Comparison of ENCODE assay signal across 10 cellular contexts in the genomic region with DNA sequence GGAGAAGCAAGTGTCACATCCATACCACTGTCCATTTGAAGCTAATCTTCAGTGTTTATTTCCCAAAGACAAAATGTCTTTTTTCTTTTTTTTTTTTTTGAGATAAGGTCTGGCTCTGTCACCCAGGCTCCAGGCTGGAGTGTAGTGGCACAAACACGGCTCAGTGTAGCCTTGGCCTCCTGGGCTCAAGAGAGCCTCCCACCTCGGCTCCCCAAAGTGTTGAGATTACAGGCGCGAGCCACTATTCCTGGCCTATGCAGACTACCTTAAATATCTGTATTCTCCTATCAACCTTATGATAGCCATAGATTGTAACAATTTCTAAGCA. TPM values are rescaled to one million over a fixed set of nuclear protein-coding genes. Genes with fewer than 3 reads are reported as not detected.
DNase-seq lines count a peak whose midpoint lies in the region; ATAC-seq lines count a peak whose summit lies in the region.
"Had no signal": no experiment of that assay in that cellular context is flagged by ENCODE, and none has a peak within 500 bp of the region (broad histone marks: within the 10 kb centered on the region; RNA-seq: fewer than 3 reads in every experiment).

No MANE protein-coding gene starts in this region.

- CTCF ChIA-PET in activated CD4-positive, alpha-beta memory T cell treated with anti-CD3 and anti-CD28 coated beads for 36 hours (lab: Charles Lee): interaction anchor here (0.6 to 3.3 kb wide), 12 partner anchors 16 to 222 kb away, joined by 3 to 32 read pairs (median 6); partner anchors contain the start of genes FURIN, HDDC3, MAN2A2 and RCCD1

- H3K27ac Mint-ChIP-seq in activated CD4-positive, alpha-beta memory T cell treated with anti-CD3 and anti-CD28 coated beads for 36 hours: no peak overlapping the region
- H3K27ac Mint-ChIP-seq: activated CD4-positive, alpha-beta T cell treated with anti-CD3 and anti-CD28 coated beads, Interleukin-2, amount 10 ng/mL, durations not matched to agents 24 days and 14 days had no signal

- peaks cover 16% of the 10 kb centered on the region for H3K4me1 Mint-ChIP-seq in activated CD4-positive, alpha-beta memory T cell treated with anti-CD3 and anti-CD28 coated beads for 36 hours (ENCODE audit: low read depth)

- peaks cover 5% of the 10 kb centered on the region for H3K9me3 Mint-ChIP-seq in activated CD4-positive, alpha-beta memory T cell treated with anti-CD3 and anti-CD28 coated beads for 36 hours
- H3K9me3 Mint-ChIP-seq: activated CD4-positive, alpha-beta T cell treated with anti-CD3 and anti-CD28 coated beads, Interleukin-2, amount 10 ng/mL, durations not matched to agents 24 days and 14 days had no signal

- H3K4me3 Mint-ChIP-seq in activated CD4-positive, alpha-beta memory T cell treated with anti-CD3 and anti-CD28 coated beads for 36 hours: no peak overlapping the region
- H3K4me3 Mint-ChIP-seq: activated CD4-positive, alpha-beta T cell treated with anti-CD3 and anti-CD28 coated beads, Interleukin-2, amount 10 ng/mL, durations not matched to agents 24 days and 14 days had no signal

- ATAC-seq in GM18870 (IDR thresholded peaks at IDR 0.05; ENCODE audit: unreplicated experiment) (peak; percentile 24), GM21717 (IDR thresholded peaks at IDR 0.05; ENCODE audit: unreplicated experiment) (peak; percentile 9), HG03520 (IDR thresholded peaks at IDR 0.05; ENCODE audit: unreplicated experiment) (peak; percentile 13), left colon (peak; percentile 22), HG03342 (IDR thresholded peaks at IDR 0.05; ENCODE audit: unreplicated experiment) (no peak), HG03039 (IDR thresholded peaks at IDR 0.05; ENCODE audit: unreplicated experiment) (no peak), GM19351 (IDR thresholded peaks at IDR 0.05; ENCODE audit: unreplicated experiment) (no peak)

- intact Hi-C loops in left colon (cut with DNase I, micrococcal nuclease): no loop called here
- intact Hi-C loops in activated CD4-positive, alpha-beta memory T cell treated with anti-CD3 and anti-CD28 coated beads for 36 hours (cut with micrococcal nuclease): no loop called here

- POLR2A ChIA-PET in activated CD4-positive, alpha-beta memory T cell treated with anti-CD3 and anti-CD28 coated beads for 36 hours (lab: Charles Lee): interaction anchor here (1.0 kb wide), 1 partner anchor 28 kb away, joined by 4 read pairs; no protein-coding TSS in a partner anchor

- DNase-seq in left colon: no peak
- DNase-seq in activated CD4-positive, alpha-beta memory T cell treated with anti-CD3 and anti-CD28 coated beads for 36 hours: no peak
- DNase-seq: activated gamma-delta T cell had no signal

- H3K36me3 Mint-ChIP-seq in activated CD4-positive, alpha-beta memory T cell treated with anti-CD3 and anti-CD28 coated beads for 36 hours: no peaks in the 10 kb centered on the region

- H3K27me3 Mint-ChIP-seq in activated CD4-positive, alpha-beta memory T cell treated with anti-CD3 and anti-CD28 coated beads for 36 hours: peaks cover 13% of the 10 kb centered on the region

RNA-seq across cellular contexts. Expression of gene VPS33B, which starts 27.7 kb away (rescaled TPM):
- 10 to 100 TPM; 15.1 to 16.9 TPM for total RNA-seq in left colon
- total RNA-seq in activated CD4-positive, alpha-beta memory T cell treated with anti-CD3 and anti-CD28 coated beads for 36 hours: 10 to 100 TPM; 26.4 to 26.5 TPM

RNA-seq across cellular contexts. Expression of gene SV2B, which starts 50.0 kb away (rescaled TPM):
- total RNA-seq in left colon: under 1 TPM; 0.40 to 0.61 TPM
- under 1 TPM; 0.02 to 0.05 TPM for total RNA-seq in activated CD4-positive, alpha-beta memory T cell treated with anti-CD3 and anti-CD28 coated beads for 36 hours

RNA-seq across cellular contexts. Expression of gene PRC1, which starts 55.8 kb away (rescaled TPM):
- total RNA-seq in left colon: 10 to 100 TPM; 13.8 to 31.7 TPM
- 100 to 1,000 TPM; 151 to 158 TPM for total RNA-seq in activated CD4-positive, alpha-beta memory T cell treated with anti-CD3 and anti-CD28 coated beads for 36 hours

Comparison
In these comparisons a context has a peak if more than half of its experiments do, and no peak if none do; other contexts are left out.
1. ATAC-seq: peak in GM18870 (single experiment), GM21717 (single experiment), HG03520 (single experiment) and left colon (single experiment); none in HG03342 (single experiment), HG03039 (single experiment) and GM19351 (single experiment).
2. RNA of gene PRC1, which starts 55.8 kb away (total RNA-seq): 151 to 158 TPM in activated CD4-positive, alpha-beta memory T cell treated with anti-CD3 and anti-CD28 coated beads for 36 hours; 13.8 to 31.7 TPM in left colon; every median in the first group is over 4 times any median in the second.